In the genomic region with DNA sequence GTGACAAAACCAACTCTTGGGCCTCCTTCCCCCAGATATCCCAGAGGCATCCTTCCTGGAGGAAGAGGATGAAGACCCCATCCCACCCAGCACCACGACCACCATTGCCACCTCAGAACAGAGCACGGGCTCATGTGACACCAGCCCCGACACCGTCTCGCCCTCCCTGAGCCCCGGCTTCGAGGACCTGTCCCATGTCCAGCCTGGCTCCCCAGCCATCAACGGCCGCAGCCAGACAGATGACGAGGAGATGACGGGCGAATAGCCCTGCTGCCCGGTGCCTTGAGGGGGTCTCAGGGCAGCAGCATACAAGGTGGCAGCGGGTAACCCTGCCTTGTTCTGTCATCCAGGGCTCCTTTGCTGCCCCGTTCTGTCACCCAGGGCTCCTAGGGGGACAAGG, we compare ENCODE assay signal across 33 cellular contexts. TPM values are rescaled to one million over a fixed set of nuclear protein-coding genes. Genes with fewer than 3 reads are reported as not detected.
"Had no signal": no experiment of that assay in that cellular context is flagged by ENCODE, and none has a peak within 500 bp of the region (broad histone marks: within the 10 kb centered on the region; RNA-seq: fewer than 3 reads in every experiment).

No MANE protein-coding gene starts in this region.

- H3K4me3 ChIP-seq: Peyer's patch had no signal

- H3K27ac ChIP-seq: brain microvascular endothelial cell, KMS-11, Peyer's patch, VCaP had no signal

- H3K9me3 Mint-ChIP-seq: activated B cell treated with CpG ODN at 0.5 μM for 24 hours; activated CD4-positive, alpha-beta memory T cell treated with anti-CD3 and anti-CD28 coated beads for 36 hours; activated naive CD8-positive, alpha-beta T cell treated with anti-CD3 and anti-CD28 coated beads, Interleukin-2, amount 50 U/mL, for 24 hours; activated T-cell treated with anti-CD3 and anti-CD28 coated beads, Interleukin-2, amount 50 U/mL, for 72 hours; activated T-helper 17 cell treated with anti-CD3 and anti-CD28 coated beads, Interleukin-2, amount 50 U/mL, for 72 hours had no signal

- H3K4me3 Mint-ChIP-seq: activated B cell treated with CpG ODN at 0.5 μM for 24 hours; activated CD4-positive, alpha-beta memory T cell treated with anti-CD3 and anti-CD28 coated beads for 36 hours; activated naive CD8-positive, alpha-beta T cell; activated naive CD8-positive, alpha-beta T cell treated with anti-CD3 and anti-CD28 coated beads, Interleukin-2, amount 50 U/mL, for 24 hours; activated T-cell treated with anti-CD3 and anti-CD28 coated beads, Interleukin-2, amount 50 U/mL, for 72 hours had no signal

- H3K27me3 ChIP-seq: brain microvascular endothelial cell, Peyer's patch had no signal

- H3K9ac ChIP-seq: KMS-11 had no signal

- H3K4me2 ChIP-seq: KMS-11 had no signal

- H3K9me3 ChIP-seq: Peyer's patch had no signal

- H3K27ac Mint-ChIP-seq: activated CD4-positive, alpha-beta memory T cell treated with anti-CD3 and anti-CD28 coated beads for 36 hours; activated naive CD8-positive, alpha-beta T cell; activated naive CD8-positive, alpha-beta T cell treated with anti-CD3 and anti-CD28 coated beads, Interleukin-2, amount 50 U/mL, for 24 hours; activated T-cell treated with anti-CD3 and anti-CD28 coated beads, Interleukin-2, amount 50 U/mL, for 72 hours; activated T-helper 17 cell treated with anti-CD3 and anti-CD28 coated beads, Interleukin-2, amount 50 U/mL, for 72 hours had no signal

- DNase-seq: activated B cell treated with CpG ODN at 0.5 μM for 24 hours; activated CD4-positive, alpha-beta memory T cell treated with anti-CD3 and anti-CD28 coated beads for 36 hours; activated CD4-positive, alpha-beta T cell treated with anti-CD3 and anti-CD28 coated beads for 4 hours; activated CD4-positive, alpha-beta T cell treated with anti-CD3 and anti-CD28 coated beads, Interleukin-2, amount 50 U/mL, for 1 hour; activated CD4-positive, CD25-positive, alpha-beta regulatory T cell treated with anti-CD3 and anti-CD28 coated beads, Interleukin-2, amount 50 U/mL, for 72 hours; activated effector memory CD4-positive, alpha-beta T cell treated with anti-CD3 and anti-CD28 coated beads, Interleukin-2, amount 50 U/mL, for 16 hours; activated naive CD4-positive, alpha-beta T cell treated with Interleukin-2 at 50 U/mL for 16 hours; activated naive CD8-positive, alpha-beta T cell treated with anti-CD3 and anti-CD28 coated beads, Interleukin-2, amount 50 U/mL, for 24 hours; activated T-cell treated with anti-CD3 and anti-CD28 coated beads, Interleukin-2, amount 50 U/mL, for 1 hour; activated T-cell treated with anti-CD3 and anti-CD28 coated beads, Interleukin-2, amount 50 U/mL, for 72 hours; anterior cingulate cortex; brain microvascular endothelial cell; central memory CD4-positive, alpha-beta T cell; MM.1S; NCI-H1105 treated with DMSO at 0.1 percent for 48 hours; NCI-H1436; NCI-H1694; NCI-H1930; NCI-H2081 treated with DMSO at 0.1 percent for 48 hours; NCI-H226; NCI-H446 treated with DMSO at 0.1 percent for 48 hours; NCI-H524; PC-3; Peyer's patch; Right ventricle myocardium superior; SW 1271; T-helper 1 cell; T-helper 2 cell; T-helper 9 cell had no signal

- H3K27me3 Mint-ChIP-seq: activated B cell treated with CpG ODN at 0.5 μM for 24 hours; activated CD4-positive, alpha-beta memory T cell treated with anti-CD3 and anti-CD28 coated beads for 36 hours; activated naive CD8-positive, alpha-beta T cell; activated naive CD8-positive, alpha-beta T cell treated with anti-CD3 and anti-CD28 coated beads, Interleukin-2, amount 50 U/mL, for 24 hours; activated T-helper 17 cell treated with anti-CD3 and anti-CD28 coated beads, Interleukin-2, amount 50 U/mL, for 72 hours had no signal

- ATAC-seq: activated naive CD8-positive, alpha-beta T cell treated with anti-CD3 and anti-CD28 coated beads, Interleukin-2, amount 50 U/mL, for 24 hours; activated T-cell treated with anti-CD3 and anti-CD28 coated beads, Interleukin-2, amount 50 U/mL, for 72 hours; activated T-helper 17 cell treated with anti-CD3 and anti-CD28 coated beads, Interleukin-2, amount 50 U/mL, for 72 hours; PC-3 had no signal

RNA-seq across cellular contexts. Expression of a gene that starts 38.2 kb away (rescaled TPM):
- total RNA-seq: activated B cell treated with CpG ODN at 0.5 μM for 24 hours; activated CD4-positive, alpha-beta memory T cell treated with anti-CD3 and anti-CD28 coated beads for 36 hours; activated T-cell treated with anti-CD3 and anti-CD28 coated beads, Interleukin-2, amount 50 U/mL, for 72 hours; activated T-helper 17 cell treated with anti-CD3 and anti-CD28 coated beads, Interleukin-2, amount 50 U/mL, for 72 hours had no signal
